ENCODE assay signal across 7 cellular contexts in genomic region chr12:119649202-119649808, GRCh38.
DNase-seq lines count a peak whose midpoint lies in the region; ATAC-seq and TF ChIP-seq lines count a peak whose summit lies in the region.

No MANE protein-coding gene starts in this region.

- H4K20me1 ChIP-seq in Loucy (ENCODE audit: insufficient read depth, low read length, poor library complexity, severe bottlenecking) = no peaks in the 10 kb centered on the region

- no peaks in the 10 kb centered on the region for H3K4me1 Mint-ChIP-seq in activated naive CD4-positive, alpha-beta T cell treated with anti-CD3 and anti-CD28 coated beads, Interleukin-2, amount 10 ng/mL, durations not matched to agents 7 days and 5 days

- H3K27ac ChIP-seq in brain microvascular endothelial cell (no peak overlapping the region), parathyroid adenoma (no peak overlapping the region)

- H3K27me3 Mint-ChIP-seq in activated naive CD4-positive, alpha-beta T cell treated with anti-CD3 and anti-CD28 coated beads, Interleukin-2, amount 10 ng/mL, durations not matched to agents 7 days and 5 days = peaks cover 11% of the 10 kb centered on the region

- H2AFZ ChIP-seq in Loucy (ENCODE audit: low read length) (peak overlapping the region; percentile 75; the same call in 1 of the 2 replicates), parathyroid adenoma (no peak overlapping the region)

- H3K9me3 Mint-ChIP-seq in activated naive CD4-positive, alpha-beta T cell treated with anti-CD3 and anti-CD28 coated beads, Interleukin-2, amount 10 ng/mL, durations not matched to agents 7 days and 5 days = peaks cover 10% of the 10 kb centered on the region

- no peak overlapping the region for H3K4me3 Mint-ChIP-seq in activated naive CD4-positive, alpha-beta T cell treated with anti-CD3 and anti-CD28 coated beads, Interleukin-2, amount 10 ng/mL, durations not matched to agents 7 days and 5 days

- in situ Hi-C loops in brain microvascular endothelial cell (cut with HindIII; ENCODE audit: low pct_ligation_motif_present, low sequenced_read_pairs) = no loop called here

- H3K9ac ChIP-seq in Loucy (ENCODE audit: low read depth, low read length, poor library complexity, severe bottlenecking) = no peak overlapping the region
- no peak overlapping the region for H3K9ac ChIP-seq in parathyroid adenoma

- H3F3A ChIP-seq in Loucy (ENCODE audit: low read depth) = no peaks in the 10 kb centered on the region

- H3K4me2 ChIP-seq in Loucy (ENCODE audit: low read depth, low read length, poor library complexity, severe bottlenecking) = no peak overlapping the region
- H3K4me2 ChIP-seq in parathyroid adenoma (ENCODE audit: low read length) = no peak overlapping the region

- TF ChIP-seq CTCF in GM10266 (IDR thresholded peaks at IDR 0.05; ENCODE audit: control insufficient read depth, insufficient read depth, low read depth, missing control alignments) (peak; percentile 54), Loucy (conservative IDR thresholded peaks at IDR 0.05; ENCODE audit: low read length) (peak; percentile 86), brain microvascular endothelial cell (IDR thresholded peaks at IDR 0.05; ENCODE audit: low read depth, low read length, missing control alignments) (peak; percentile 69), parathyroid adenoma (IDR thresholded peaks at IDR 0.05) (peak; percentile 92)

- H3K27ac Mint-ChIP-seq in activated naive CD4-positive, alpha-beta T cell treated with anti-CD3 and anti-CD28 coated beads, Interleukin-2, amount 10 ng/mL, durations not matched to agents 7 days and 5 days = no peak overlapping the region

- H3K4me1 ChIP-seq in Loucy (ENCODE audit: insufficient read depth, low read length, poor library complexity, severe bottlenecking) (no peaks in the 10 kb centered on the region), parathyroid adenoma (peaks cover 26% of the 10 kb centered on the region)

- H3K36me3 ChIP-seq in Loucy (ENCODE audit: insufficient read depth, low read length) (no peaks in the 10 kb centered on the region), brain microvascular endothelial cell (replicated peaks) (no peaks in the 10 kb centered on the region), parathyroid adenoma (ENCODE audit: control insufficient read depth, insufficient read depth, low read length) (no peaks in the 10 kb centered on the region)

- no peak overlapping the region for H3K4me3 ChIP-seq in Loucy (ENCODE audit: low read length, poor library complexity, severe bottlenecking)
- H3K4me3 ChIP-seq in brain microvascular endothelial cell (ENCODE audit: low read depth, low read length) = no peak overlapping the region
- no peak overlapping the region for H3K4me3 ChIP-seq in parathyroid adenoma (ENCODE audit: low read depth, low read length)

- H3K9me3 ChIP-seq in Loucy (ENCODE audit: insufficient read depth, low read depth, low read length) (peaks cover 4% of the 10 kb centered on the region; the same call in 1 of the 2 replicates), parathyroid adenoma (ENCODE audit: control insufficient read depth, low read length) (no peaks in the 10 kb centered on the region)

- H3K36me3 Mint-ChIP-seq in activated naive CD4-positive, alpha-beta T cell treated with anti-CD3 and anti-CD28 coated beads, Interleukin-2, amount 10 ng/mL, durations not matched to agents 7 days and 5 days = no peaks in the 10 kb centered on the region

- H3K79me2 ChIP-seq in Loucy (ENCODE audit: insufficient read depth, low read length) = no peaks in the 10 kb centered on the region
- H3K79me2 ChIP-seq in parathyroid adenoma = no peaks in the 10 kb centered on the region

- DNase-seq in GM10266 (ENCODE audit: extremely low spot score) = peak; percentile 51
- no peak for DNase-seq in brain microvascular endothelial cell
- DNase-seq in hippocampal formation (lab: John Stamatoyannopoulos, UW) = no peak
- no peak for DNase-seq in activated naive CD4-positive, alpha-beta T cell treated with anti-CD3 and anti-CD28 coated beads, Interleukin-2, amount 10 ng/mL, durations not matched to agents 7 days and 5 days

- no peak for ATAC-seq in GM19463 (IDR thresholded peaks at IDR 0.05; ENCODE audit: unreplicated experiment)

- H3K27me3 ChIP-seq in Loucy (ENCODE audit: insufficient read depth, low read length, poor library complexity, severe bottlenecking) = no peaks in the 10 kb centered on the region
- H3K27me3 ChIP-seq in brain microvascular endothelial cell (replicated peaks) = no peaks in the 10 kb centered on the region
- no peaks in the 10 kb centered on the region for H3K27me3 ChIP-seq in parathyroid adenoma (ENCODE audit: control insufficient read depth, insufficient read depth, low read length)

- no peaks in the 10 kb centered on the region for H3K9me2 ChIP-seq in Loucy (replicated peaks; ENCODE audit: low read depth, low read length)

- CTCF ChIA-PET in activated naive CD4-positive, alpha-beta T cell treated with anti-CD3 and anti-CD28 coated beads, Interleukin-2, amount 10 ng/mL, durations not matched to agents 7 days and 5 days (lab: Charles Lee) = interaction anchor here (0.7 to 2.8 kb wide), 11 partner anchors 9 to 667 kb away, joined by 3 to 19 read pairs (median 4); no protein-coding TSS in a partner anchor
